In genomic region chr3:50620420-50620819, GRCh38 we compare ENCODE assay signal across 8 cellular contexts. TPM values are rescaled to one million over a fixed set of nuclear protein-coding genes. Genes with fewer than 3 reads are reported as not detected.
DNase-seq lines count a peak whose midpoint lies in the region; ATAC-seq and TF ChIP-seq lines count a peak whose summit lies in the region.

No MANE protein-coding gene starts in this region.

- no peak overlapping the region for H3K23ac ChIP-seq in neuronal stem cell (ENCODE audit: low read depth, low read length, poor library complexity)

- H3K79me1 ChIP-seq in neuronal stem cell (ENCODE audit: low read depth, low read length): peaks cover 9% of the 10 kb centered on the region

- H3K9me2 ChIP-seq in DOHH2 (replicated peaks; ENCODE audit: control insufficient read depth, low read length): no peaks in the 10 kb centered on the region

- H3K36me3 ChIP-seq in DOHH2 (ENCODE audit: control insufficient read depth, low read length) (no peaks in the 10 kb centered on the region), neuronal stem cell (replicated peaks in 1 of 2; ENCODE audit: control insufficient read depth in 2 of 2, insufficient read depth in 2 of 2, low read length in 2 of 2) (peaks cover 0 to 7% of the 10 kb centered on the region in 2 donors)

- H3K9me3 Mint-ChIP-seq in nephron: no peaks in the 10 kb centered on the region

- H3K27ac Mint-ChIP-seq in nephron: peak overlapping the region; percentile 8 to 93 (median 10)

- peaks cover 6% of the 10 kb centered on the region; the same call in 1 of the 2 replicates for H3K79me2 ChIP-seq in DOHH2 (ENCODE audit: control insufficient read depth, low read length)

- no peak overlapping the region for H3K4ac ChIP-seq in neuronal stem cell (ENCODE audit: low read length)

- H4K91ac ChIP-seq in neuronal stem cell (ENCODE audit: low read depth, low read length, poor library complexity): no peak overlapping the region

- 47 to 86% (median 63%) methylated on average over 1 of the region's 1 CpG for WGBS in adipose tissue, 3 donors
- WGBS in neuronal stem cell (ENCODE audit: extremely low coverage in 2 of 2, insufficient read length in 2 of 2, insufficient replicate concordance in 1 of 2), 2 donors: no CpG with 5 or more reads among the region's 1 CpG

- H3K18ac ChIP-seq in neuronal stem cell (ENCODE audit: low read length): no peak overlapping the region

- H4K8ac ChIP-seq in neuronal stem cell (ENCODE audit: low read depth, low read length): no peak overlapping the region

- H3K9me3 ChIP-seq in DOHH2 (ENCODE audit: control insufficient read depth, insufficient read depth, low read length) (no peaks in the 10 kb centered on the region), neuronal stem cell (replicated peaks in 1 of 2; ENCODE audit: control insufficient read depth in 2 of 2, insufficient read depth in 1 of 2, low read depth in 1 of 2, low read length in 2 of 2) (no peaks in the 10 kb centered on the region)

- no peaks in the 10 kb centered on the region for H3F3A ChIP-seq in DOHH2 (ENCODE audit: control insufficient read depth, insufficient read depth)

- TF ChIP-seq CTCF in DOHH2 (IDR thresholded peaks at IDR 0.05; ENCODE audit: low read depth, low read length, poor library complexity, severe bottlenecking) (no peak), nephron (IDR thresholded peaks at IDR 0.05; ENCODE audit: unreplicated experiment in 3 of 3) (no peak)

- 0 out of 2 replicates have a peak overlapping the region, but pooled peaks have one; percentile 6 for H3K4me2 ChIP-seq in DOHH2 (ENCODE audit: low read length)
- no peak overlapping the region for H3K4me2 ChIP-seq in neuronal stem cell (ENCODE audit: insufficient read depth, low read length, poor library complexity, severe bottlenecking)

- no peak overlapping the region for H2AFZ ChIP-seq in neuronal stem cell (ENCODE audit: low read length)

- ATAC-seq in HG02759 (IDR thresholded peaks at IDR 0.05; ENCODE audit: unreplicated experiment): no peak

- H3K27me3 ChIP-seq in DOHH2 (ENCODE audit: control insufficient read depth, low read length) (no peaks in the 10 kb centered on the region), neuronal stem cell (ENCODE audit: control insufficient read depth in 3 of 3, insufficient read depth in 3 of 3, low read depth in 1 of 3, low read length in 3 of 3) (no peaks in the 10 kb centered on the region)

- H2BK120ac ChIP-seq in neuronal stem cell (ENCODE audit: low read depth, low read length): no peak overlapping the region

- H2BK5ac ChIP-seq in neuronal stem cell (ENCODE audit: low read length): no peak overlapping the region

- no peak overlapping the region for H3K9ac ChIP-seq in neuronal stem cell (ENCODE audit: low read depth, low read length, poor library complexity)

- H3K27me3 Mint-ChIP-seq in nephron (ENCODE audit: low read depth): peaks cover 3% of the 10 kb centered on the region

- H2BK12ac ChIP-seq in neuronal stem cell (ENCODE audit: low read length): no peak overlapping the region

- no peak overlapping the region for H3K14ac ChIP-seq in neuronal stem cell (ENCODE audit: low read length)

- DNase-seq in MV-4-11 (lab: John Stamatoyannopoulos, UW) (peak; percentile 96), cerebellum (ENCODE audit: low spot score) (no peak), neuronal stem cell (ENCODE audit: low spot score) (no peak), NCI-H2196 treated with DMSO at 0.1 percent for 48 hours (lab: John Stamatoyannopoulos, UW; ENCODE audit: unreplicated experiment) (no peak)

- peaks cover 11% of the 10 kb centered on the region for H3K36me3 Mint-ChIP-seq in nephron (ENCODE audit: low read depth)

- peaks cover 29% of the 10 kb centered on the region for H3K4me1 ChIP-seq in DOHH2 (ENCODE audit: control insufficient read depth, low read length)
- peaks cover 15 to 31% of the 10 kb centered on the region in 2 donors for H3K4me1 ChIP-seq in neuronal stem cell (ENCODE audit: control insufficient read depth in 2 of 2, insufficient read depth in 1 of 2, low read depth in 1 of 2, low read length in 2 of 2)

- H3K4me3 ChIP-seq in DOHH2 (ENCODE audit: low read length) (no peak overlapping the region), neuronal stem cell (ENCODE audit: low read length in 2 of 2) (no peak overlapping the region)

- H2AK5ac ChIP-seq in neuronal stem cell (ENCODE audit: low read depth, low read length): no peak overlapping the region

- peak overlapping the region; percentile 18 to 65 (median 64) for H3K4me3 Mint-ChIP-seq in nephron

- H2BK15ac ChIP-seq in neuronal stem cell (ENCODE audit: low read length): no peak overlapping the region

- H3K27ac ChIP-seq in DOHH2 (ENCODE audit: low read depth, low read length): no peak overlapping the region
- H3K27ac ChIP-seq in adipose tissue (ENCODE audit: low read depth, low read length): peak overlapping the region; percentile 81
- H3K27ac ChIP-seq in neuronal stem cell (replicated peaks; ENCODE audit: low read length): no peak overlapping the region

- peaks cover 16% of the 10 kb centered on the region for H3K4me1 Mint-ChIP-seq in nephron

- H4K20me1 ChIP-seq in DOHH2 (ENCODE audit: control insufficient read depth, insufficient read depth, low read depth, low read length): no peaks in the 10 kb centered on the region; the same call in 1 of the 2 replicates

RNA-seq across cellular contexts. Expression of gene MAPKAPK3, which starts 3.5 kb away (rescaled TPM):
- polyA plus RNA-seq in adipose tissue: 10 to 100 TPM; 25.6 to 31.9 (median 30.6) TPM
- total RNA-seq in cerebellum: 12.2 TPM
- 90.3 TPM for polyA plus RNA-seq in neuronal stem cell (2013, experiment 1 of 2)
- 89.0 TPM for polyA plus RNA-seq in neuronal stem cell (2013, experiment 2 of 2)

RNA-seq across cellular contexts. Expression of gene CISH, which starts 8.8 kb away (rescaled TPM):
- polyA plus RNA-seq in adipose tissue: 10 to 100 TPM; 12.9 to 36.2 (median 16.2) TPM
- total RNA-seq in cerebellum: 1.4 TPM
- polyA plus RNA-seq in neuronal stem cell (2013, experiment 1 of 2): 2.1 TPM
- 2.1 TPM for polyA plus RNA-seq in neuronal stem cell (2013, experiment 2 of 2)

RNA-seq across cellular contexts. Expression of gene HEMK1, which starts 51.1 kb away (rescaled TPM):
- polyA plus RNA-seq in adipose tissue: 10 to 100 TPM; 12.2 to 20.8 (median 12.6) TPM
- total RNA-seq in cerebellum: 9.0 TPM
- 15.5 TPM for polyA plus RNA-seq in neuronal stem cell (2013, experiment 1 of 2)
- 15.1 TPM for polyA plus RNA-seq in neuronal stem cell (2013, experiment 2 of 2)

RNA-seq across cellular contexts. Expression of gene C3orf18, which starts 52.9 kb away (rescaled TPM):
- polyA plus RNA-seq in adipose tissue: 1 to 10 TPM; 5.5 to 8.2 (median 6.9) TPM
- 15.8 TPM for total RNA-seq in cerebellum
- polyA plus RNA-seq in neuronal stem cell (2013, experiment 1 of 2): 9.9 TPM
- 9.3 TPM for polyA plus RNA-seq in neuronal stem cell (2013, experiment 2 of 2)

RNA-seq across cellular contexts. Expression of gene DOCK3, which starts 54.3 kb away (rescaled TPM):
- under 1 TPM; 0.09 to 0.14 (median 0.11) TPM for polyA plus RNA-seq in adipose tissue
- total RNA-seq in cerebellum: 30.4 TPM
- polyA plus RNA-seq in neuronal stem cell (2013, experiment 1 of 2): 5.7 TPM
- 6.0 TPM for polyA plus RNA-seq in neuronal stem cell (2013, experiment 2 of 2)
